Comparison of ENCODE assay signal across 1 cellular context in genomic region chr17:64694207-64694606, GRCh38.
A peak's percentile ranks its signal among the peaks of the same experiment; 100 is the strongest.
TF ChIP-seq lines count a peak whose summit lies in the region.

No MANE protein-coding gene starts in this region.

TF ChIP-seq in HepG2, 621 proteins besides CTCF, POLR2A, EP300 and RAD21 (continued from another document and continues in another):
- no peak for TF ChIP-seq MYC (CRISPR knock-in tag; IDR thresholded peaks at IDR 0.05; ENCODE audit: borderline replicate concordance)
- TF ChIP-seq ZNF891 (CRISPR knock-in tag; IDR thresholded peaks at IDR 0.05), result no peak
- no peak for TF ChIP-seq ZNF816 (CRISPR knock-in tag; IDR thresholded peaks at IDR 0.05; ENCODE audit: borderline replicate concordance)
- TF ChIP-seq GATA4 (IDR thresholded peaks at IDR 0.05; ENCODE audit: borderline replicate concordance, low read depth), result no peak
- TF ChIP-seq SMARCC2 (IDR thresholded peaks at IDR 0.05), result no peak
- no peak for TF ChIP-seq NR2F2 (IDR thresholded peaks at IDR 0.05; ENCODE audit: borderline replicate concordance, low read depth)
- TF ChIP-seq JUNB (CRISPR knock-in tag; IDR thresholded peaks at IDR 0.05; ENCODE audit: borderline replicate concordance), result peak; percentile 64; the same call in 1 of the 2 replicates
- TF ChIP-seq ZNF660 (CRISPR knock-in tag; IDR thresholded peaks at IDR 0.05; ENCODE audit: borderline replicate concordance, low read depth), result no peak
- TF ChIP-seq MIXL1 (CRISPR knock-in tag; IDR thresholded peaks at IDR 0.05), result peak; percentile 68; the same call in 1 of the 2 replicates
- TF ChIP-seq ZMAT3 (CRISPR knock-in tag; conservative IDR thresholded peaks at IDR 0.05), result no peak
- TF ChIP-seq ZNF354B (CRISPR knock-in tag; IDR thresholded peaks at IDR 0.05), result no peak
- TF ChIP-seq GPBP1L1 (CRISPR knock-in tag; IDR thresholded peaks at IDR 0.05), result no peak
- TF ChIP-seq CBX5 (CRISPR knock-in tag; IDR thresholded peaks at IDR 0.05; ENCODE audit: borderline replicate concordance), result peak; percentile 67; the same call in 1 of the 2 replicates
- TF ChIP-seq ZNF614 (CRISPR knock-in tag; IDR thresholded peaks at IDR 0.05; ENCODE audit: borderline replicate concordance), result peak; percentile 76; the same call in 1 of the 2 replicates
- TF ChIP-seq KDM6A (CRISPR knock-in tag; IDR thresholded peaks at IDR 0.05; ENCODE audit: low read depth), result peak; percentile 46; the same call in 1 of the 2 replicates
- TF ChIP-seq ZNF512B (CRISPR knock-in tag; IDR thresholded peaks at IDR 0.05; ENCODE audit: borderline replicate concordance), result no peak
- TF ChIP-seq AGO2 (optimal IDR thresholded peaks at IDR 0.05; ENCODE audit: low read depth, low read length), result no peak
- peak; percentile 81 for TF ChIP-seq BCL6 (CRISPR knock-in tag; IDR thresholded peaks at IDR 0.05)
- no peak for TF ChIP-seq FIP1L1 (IDR thresholded peaks at IDR 0.05; ENCODE audit: borderline replicate concordance, insufficient read depth, low read depth, low read length)
- TF ChIP-seq TRIM22 (IDR thresholded peaks at IDR 0.05), result no peak
- no peak for TF ChIP-seq ATAD3A (CRISPR knock-in tag; IDR thresholded peaks at IDR 0.05)
- TF ChIP-seq ZNF792 (CRISPR knock-in tag; IDR thresholded peaks at IDR 0.05), result peak; percentile 66; the same call in 1 of the 2 replicates
- 0 out of 2 replicates have a peak, but pooled peaks have one; percentile 28 for TF ChIP-seq KMT2B (CRISPR knock-in tag; IDR thresholded peaks at IDR 0.05)
- no peak for TF ChIP-seq ZSCAN31 (CRISPR knock-in tag; IDR thresholded peaks at IDR 0.05; ENCODE audit: low read depth)
- no peak; the same call in 1 of the 2 replicates for TF ChIP-seq STAG1 (CRISPR knock-in tag; IDR thresholded peaks at IDR 0.05)
- no peak for TF ChIP-seq ZNF510 (CRISPR knock-in tag; IDR thresholded peaks at IDR 0.05; ENCODE audit: low read depth)
- TF ChIP-seq RELA (CRISPR knock-in tag; IDR thresholded peaks at IDR 0.05), result no peak
- TF ChIP-seq TOPORS (CRISPR knock-in tag; IDR thresholded peaks at IDR 0.05), result no peak
- TF ChIP-seq ZBTB21 (CRISPR knock-in tag; IDR thresholded peaks at IDR 0.05), result peak; percentile 35; the same call in 1 of the 2 replicates
- peak; percentile 48; the same call in 1 of the 2 replicates for TF ChIP-seq ELF3 (CRISPR knock-in tag; IDR thresholded peaks at IDR 0.05)
- TF ChIP-seq JUND (CRISPR knock-in tag; IDR thresholded peaks at IDR 0.05), result peak; percentile 91
- TF ChIP-seq ZNF644 (CRISPR knock-in tag; IDR thresholded peaks at IDR 0.05; ENCODE audit: low read depth), result peak; percentile 98
- TF ChIP-seq ZNF772 (CRISPR knock-in tag; IDR thresholded peaks at IDR 0.05), result no peak
- no peak for TF ChIP-seq CAMTA2 (CRISPR knock-in tag; IDR thresholded peaks at IDR 0.05; ENCODE audit: borderline replicate concordance)
- TF ChIP-seq SPEN (CRISPR knock-in tag; IDR thresholded peaks at IDR 0.05; ENCODE audit: low read depth), result no peak
- TF ChIP-seq ZBTB25 (CRISPR knock-in tag; IDR thresholded peaks at IDR 0.05), result 0 out of 2 replicates have a peak, but pooled peaks have one; percentile 54
- no peak for TF ChIP-seq SP1 (IDR thresholded peaks at IDR 0.05)
- no peak for TF ChIP-seq SP1 (CRISPR knock-in tag; IDR thresholded peaks at IDR 0.05)
- TF ChIP-seq ZNF362 (CRISPR knock-in tag; IDR thresholded peaks at IDR 0.05; ENCODE audit: borderline replicate concordance), result no peak
- TF ChIP-seq MTERF4 (CRISPR knock-in tag; IDR thresholded peaks at IDR 0.05), result no peak
- no peak for TF ChIP-seq RBAK (CRISPR knock-in tag; IDR thresholded peaks at IDR 0.05)
- peak; percentile 32; the same call in 1 of the 2 replicates for TF ChIP-seq CREM (IDR thresholded peaks at IDR 0.05)
- TF ChIP-seq CREM (CRISPR knock-in tag; IDR thresholded peaks at IDR 0.05), result no peak
- peak; percentile 52; the same call in 1 of the 2 replicates for TF ChIP-seq WIZ (CRISPR knock-in tag; IDR thresholded peaks at IDR 0.05)
- no peak for TF ChIP-seq ARNT (IDR thresholded peaks at IDR 0.05)
- TF ChIP-seq ZKSCAN8 (CRISPR knock-in tag; IDR thresholded peaks at IDR 0.05; ENCODE audit: borderline replicate concordance), result peak; percentile 20; the same call in 1 of the 2 replicates
- TF ChIP-seq CREB1 (IDR thresholded peaks at IDR 0.05), result peak; percentile 57
- TF ChIP-seq CREB1 (CRISPR knock-in tag; IDR thresholded peaks at IDR 0.05), result peak; percentile 45; the same call in 1 of the 2 replicates
- no peak for TF ChIP-seq ZNF343 (CRISPR knock-in tag; IDR thresholded peaks at IDR 0.05)
- TF ChIP-seq ZNF800 (CRISPR knock-in tag; IDR thresholded peaks at IDR 0.05), result no peak
- TF ChIP-seq RBM39 (IDR thresholded peaks at IDR 0.05; ENCODE audit: low read depth, low read length, poor library complexity, severe bottlenecking), result no peak
- peak; percentile 89 for TF ChIP-seq SOX5 (CRISPR knock-in tag; IDR thresholded peaks at IDR 0.05; ENCODE audit: borderline replicate concordance)
- TF ChIP-seq ESRRA (CRISPR knock-in tag; IDR thresholded peaks at IDR 0.05; ENCODE audit: low read depth), result peak; percentile 76; the same call in 1 of the 2 replicates
- TF ChIP-seq THAP7 (CRISPR knock-in tag; IDR thresholded peaks at IDR 0.05), result no peak
- TF ChIP-seq TGIF2 (CRISPR knock-in tag; IDR thresholded peaks at IDR 0.05), result no peak; the same call in 1 of the 2 replicates
- no peak for TF ChIP-seq ZNF839 (CRISPR knock-in tag; IDR thresholded peaks at IDR 0.05; ENCODE audit: borderline replicate concordance)
- TF ChIP-seq PHB2 (IDR thresholded peaks at IDR 0.05; ENCODE audit: partially characterized antibody), result no peak
- no peak for TF ChIP-seq YEATS4 (CRISPR knock-in tag; IDR thresholded peaks at IDR 0.05; ENCODE audit: borderline replicate concordance)
- TF ChIP-seq ZNF724P (CRISPR knock-in tag; IDR thresholded peaks at IDR 0.05; ENCODE audit: borderline replicate concordance), result no peak
- TF ChIP-seq ETV6 (CRISPR knock-in tag; conservative IDR thresholded peaks at IDR 0.05), result no peak
- TF ChIP-seq ZNF431 (CRISPR knock-in tag; IDR thresholded peaks at IDR 0.05; ENCODE audit: borderline replicate concordance, low read depth), result 0 out of 2 replicates have a peak, but pooled peaks have one; percentile 32
- TF ChIP-seq RFXANK (CRISPR knock-in tag; IDR thresholded peaks at IDR 0.05), result no peak
- TF ChIP-seq RXRA (CRISPR knock-in tag; IDR thresholded peaks at IDR 0.05), result peak; percentile 62; the same call in 1 of the 2 replicates
- TF ChIP-seq E2F5 (CRISPR knock-in tag; conservative IDR thresholded peaks at IDR 0.05), result no peak
- TF ChIP-seq HHEX (CRISPR knock-in tag; IDR thresholded peaks at IDR 0.05), result no peak
- peak; percentile 43; the same call in 1 of the 2 replicates for TF ChIP-seq MLX (CRISPR knock-in tag; IDR thresholded peaks at IDR 0.05)
- TF ChIP-seq CEBPB (IDR thresholded peaks at IDR 0.05; ENCODE audit: borderline replicate concordance, low read depth, low read length), result peak; percentile 67; the same call in 1 of the 2 replicates
- no peak for TF ChIP-seq ZFP90 (CRISPR knock-in tag; IDR thresholded peaks at IDR 0.05; ENCODE audit: borderline replicate concordance)
